ENCODE assay signal across 1 cellular context in genomic region chr6:143522034-143522600, GRCh38.
TF ChIP-seq lines count a peak whose summit lies in the region.

No MANE protein-coding gene starts in this region.

TF ChIP-seq in HepG2, 621 proteins besides CTCF, POLR2A, EP300 and RAD21:
- TF ChIP-seq GATAD2A (CRISPR knock-in tag; IDR thresholded peaks at IDR 0.05) (peak; percentile 32; the same call in 1 of the 2 replicates), SIX4 (CRISPR knock-in tag; IDR thresholded peaks at IDR 0.05) (no peak), KDM6A (CRISPR knock-in tag; IDR thresholded peaks at IDR 0.05; ENCODE audit: low read depth) (no peak), TSC22D2 (CRISPR knock-in tag; IDR thresholded peaks at IDR 0.05; ENCODE audit: borderline replicate concordance) (no peak), BCLAF1 (IDR thresholded peaks at IDR 0.05) (no peak), HDAC6 (IDR thresholded peaks at IDR 0.05; ENCODE audit: low read depth, low read length) (no peak), ARID5B (CRISPR knock-in tag; IDR thresholded peaks at IDR 0.05) (peak; percentile 23; the same call in 1 of the 2 replicates), ZBTB3 (CRISPR knock-in tag; IDR thresholded peaks at IDR 0.05; ENCODE audit: borderline replicate concordance, low read depth) (no peak), CREB3 (CRISPR knock-in tag; IDR thresholded peaks at IDR 0.05) (no peak), ARNT (IDR thresholded peaks at IDR 0.05) (no peak), NFYB (CRISPR knock-in tag; IDR thresholded peaks at IDR 0.05) (no peak), GFI1 (CRISPR knock-in tag; IDR thresholded peaks at IDR 0.05; ENCODE audit: borderline replicate concordance) (peak; percentile 31; the same call in 1 of the 2 replicates), HNF1A (IDR thresholded peaks at IDR 0.05; ENCODE audit: low read depth) (peak; percentile 45; the same call in 1 of the 2 replicates), HNF1A (CRISPR knock-in tag; IDR thresholded peaks at IDR 0.05; ENCODE audit: borderline replicate concordance) (no peak), ONECUT2 (CRISPR knock-in tag; IDR thresholded peaks at IDR 0.05) (peak; percentile 20; the same call in 1 of the 2 replicates), ZNF709 (CRISPR knock-in tag; IDR thresholded peaks at IDR 0.05) (no peak), ETV5 (CRISPR knock-in tag; IDR thresholded peaks at IDR 0.05; ENCODE audit: borderline replicate concordance) (peak; percentile 12; the same call in 1 of the 2 replicates), ZNF704 (CRISPR knock-in tag; IDR thresholded peaks at IDR 0.05; ENCODE audit: borderline replicate concordance) (no peak), ZNF513 (CRISPR knock-in tag; conservative IDR thresholded peaks at IDR 0.05) (no peak)
